Comparison of ENCODE assay signal across 13 cellular contexts in genomic region chr6:112979830-112980229, GRCh38.
A peak's percentile ranks its signal among the peaks of the same experiment; 100 is the strongest.
DNase-seq lines count a peak whose midpoint lies in the region; ATAC-seq and TF ChIP-seq lines count a peak whose summit lies in the region.
"Had no signal": no experiment of that assay in that cellular context is flagged by ENCODE, and none has a peak within 500 bp of the region (broad histone marks: within the 10 kb centered on the region; RNA-seq: fewer than 3 reads in every experiment).

No MANE protein-coding gene starts in this region.

- peaks cover 11% of the 10 kb centered on the region for H3K9me3 Mint-ChIP-seq in HFFc6

- no peak overlapping the region for H3K4me3 ChIP-seq in AG09309 (ENCODE audit: control insufficient read depth, low read depth, low read length)
- no peak overlapping the region for H3K4me3 ChIP-seq in brain microvascular endothelial cell (ENCODE audit: low read depth, low read length)

- H3K4me1 Mint-ChIP-seq in HFFc6 (ENCODE audit: low read depth), result peaks cover 46% of the 10 kb centered on the region
- H3K4me1 Mint-ChIP-seq: activated naive CD4-positive, alpha-beta T cell treated with anti-CD3 and anti-CD28 coated beads, Interleukin-2, amount 10 ng/mL, durations not matched to agents 7 days and 5 days had no signal

- H3K27me3 ChIP-seq in brain microvascular endothelial cell (replicated peaks), result no peaks in the 10 kb centered on the region

- TF ChIP-seq CTCF in AG09309 (IDR thresholded peaks at IDR 0.05; ENCODE audit: control insufficient read depth, insufficient read depth, low read depth, low read length, missing control alignments) (no peak), HFFc6 (IDR thresholded peaks at IDR 0.05) (no peak), brain microvascular endothelial cell (IDR thresholded peaks at IDR 0.05; ENCODE audit: low read depth, low read length, missing control alignments) (no peak)

- H3K27me3 Mint-ChIP-seq in HFFc6 (ENCODE audit: insufficient read depth), result no peaks in the 10 kb centered on the region; the same call in 1 of the 2 replicates
- H3K27me3 Mint-ChIP-seq: activated naive CD4-positive, alpha-beta T cell treated with anti-CD3 and anti-CD28 coated beads, Interleukin-2, amount 10 ng/mL, durations not matched to agents 7 days and 5 days; effector memory CD8-positive, alpha-beta T cell had no signal

- intact Hi-C loops in left colon (cut with DNase I, micrococcal nuclease), result no loop called here

- H3K27ac ChIP-seq in brain microvascular endothelial cell, result no peak overlapping the region

- H3K27ac Mint-ChIP-seq in HFFc6, result peak overlapping the region; percentile 69
- H3K27ac Mint-ChIP-seq: activated naive CD4-positive, alpha-beta T cell treated with anti-CD3 and anti-CD28 coated beads, Interleukin-2, amount 10 ng/mL, durations not matched to agents 7 days and 5 days; effector memory CD8-positive, alpha-beta T cell had no signal

- H3K4me3 Mint-ChIP-seq in HFFc6, result peak overlapping the region; percentile 25
- H3K4me3 Mint-ChIP-seq: activated naive CD4-positive, alpha-beta T cell treated with anti-CD3 and anti-CD28 coated beads, Interleukin-2, amount 10 ng/mL, durations not matched to agents 7 days and 5 days; effector memory CD8-positive, alpha-beta T cell had no signal

- DNase-seq in AG09309 (ENCODE audit: low read depth) (peak; percentile 46), HFFc6 (peak; percentile 78), brain microvascular endothelial cell (peak; percentile 16), left colon (no peak), OCI-M1 (lab: John Stamatoyannopoulos, UW) (no peak), GDM1 (lab: John Stamatoyannopoulos, UW) (no peak), NCI-H510A (lab: John Stamatoyannopoulos, UW) (no peak)
- DNase-seq in activated CD4-positive, alpha-beta T cell treated with anti-CD3 and anti-CD28 coated beads, Interleukin-2, amount 50 U/mL, for 48 hours, result no peak
- DNase-seq: activated CD4-positive, alpha-beta T cell treated with anti-CD3 and anti-CD28 coated beads for 48 hours; activated naive CD4-positive, alpha-beta T cell treated with anti-CD3 and anti-CD28 coated beads, Interleukin-2, amount 10 ng/mL, durations not matched to agents 7 days and 5 days; effector memory CD8-positive, alpha-beta T cell; RPMI8226; stimulated activated CD8-positive, alpha-beta memory T cell treated with anti-CD3 and anti-CD28 coated beads, Interleukin-4, amount 100 ng/mL, for 48 hours had no signal

- no peaks in the 10 kb centered on the region for H3K36me3 ChIP-seq in brain microvascular endothelial cell (replicated peaks)

- peaks cover 18% of the 10 kb centered on the region for H3K36me3 Mint-ChIP-seq in HFFc6 (ENCODE audit: low read depth)
- H3K36me3 Mint-ChIP-seq: activated naive CD4-positive, alpha-beta T cell treated with anti-CD3 and anti-CD28 coated beads, Interleukin-2, amount 10 ng/mL, durations not matched to agents 7 days and 5 days had no signal

- in situ Hi-C loops in brain microvascular endothelial cell (cut with HindIII; ENCODE audit: low pct_ligation_motif_present, low sequenced_read_pairs), result no loop called here

- ATAC-seq in left colon, result peak; percentile 79
- ATAC-seq: effector memory CD8-positive, alpha-beta T cell had no signal

Comparison
In these comparisons a context has a peak if more than half of its experiments do, and no peak if none do; other contexts are left out.
1. DNase-seq: peak in AG09309 (single experiment), HFFc6 (single experiment) and brain microvascular endothelial cell (single experiment); none in left colon (0 of 2), OCI-M1 (single experiment), GDM1 (single experiment), NCI-H510A (single experiment) and activated CD4-positive, alpha-beta T cell treated with anti-CD3 and anti-CD28 coated beads, Interleukin-2, amount 50 U/mL, for 48 hours (0 of 2).